ENCODE assay signal across 32 cellular contexts in the genomic region with DNA sequence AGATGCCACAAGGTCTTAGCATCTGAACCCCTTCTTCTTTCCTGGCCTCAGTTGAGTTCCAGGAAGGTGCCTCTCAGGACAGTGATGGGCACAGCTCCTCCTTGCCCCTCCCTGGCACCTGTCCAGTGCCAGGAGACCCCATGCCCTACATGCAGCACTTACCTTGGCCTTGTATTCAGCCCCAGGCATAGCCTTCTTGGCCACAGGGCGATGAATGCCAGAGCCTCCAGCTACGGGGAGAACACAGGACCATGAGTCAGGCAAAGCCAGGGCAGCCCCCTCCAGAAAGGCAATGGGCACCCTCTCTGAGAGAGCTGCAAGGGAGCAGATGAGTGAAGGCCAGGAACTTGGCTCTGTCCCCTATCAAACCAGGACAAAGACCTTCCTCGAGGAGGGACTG.
"Had no signal": no experiment of that assay in that cellular context is flagged by ENCODE, and none has a peak within 500 bp of the region (broad histone marks: within the 10 kb centered on the region; RNA-seq: fewer than 3 reads in every experiment).

No MANE protein-coding gene starts in this region.

- DNase-seq: activated B cell treated with CpG ODN at 0.5 μM for 24 hours; activated CD4-positive, alpha-beta T cell treated with anti-CD3 and anti-CD28 coated beads for 48 hours; activated CD4-positive, CD25-positive, alpha-beta regulatory T cell treated with anti-CD3 and anti-CD28 coated beads, Interleukin-2, amount 50 U/mL, for 72 hours; activated CD8-positive, alpha-beta T cell treated with anti-CD3 and anti-CD28 coated beads, Interleukin-2, amount 10 ng/mL, durations not matched to agents 7 days and 5 days; activated effector memory CD4-positive, alpha-beta T cell treated with Interleukin-2 at 50 U/mL for 16 hours; activated naive CD4-positive, alpha-beta T cell treated with anti-CD3 and anti-CD28 coated beads, Interleukin-2, amount 50 U/mL, for 16 hours; activated naive CD8-positive, alpha-beta T cell treated with anti-CD3 and anti-CD28 coated beads for 36 hours; activated T-cell treated with anti-CD3 and anti-CD28 coated beads, Interleukin-2, amount 50 U/mL, for 4 hours; amniotic stem cell; aorta; brain microvascular endothelial cell; central memory CD4-positive, alpha-beta T cell; KG1; MM.1S; MV-4-11; NCI-H1092; NCI-H1436 treated with DMSO at 0.1 percent for 48 hours; NCI-H1694 treated with DMSO at 0.1 percent for 48 hours; NCI-H2029; NCI-H510A; NCI-H526; NCI-H748 treated with DMSO at 0.1 percent for 48 hours; NK-92 treated with Interleukin-12 subunit alpha and Interleukin-12 subunit beta, amount 100 ng/mL, for 24 hours; PC-3; Peyer's patch; RPMI8226; SHP77 treated with DMSO at 0.1 percent for 48 hours; SK-N-SH; T-helper 9 cell had no signal

- H3K27ac Mint-ChIP-seq: activated B cell treated with CpG ODN at 0.5 μM for 24 hours; activated naive CD8-positive, alpha-beta T cell treated with anti-CD3 and anti-CD28 coated beads for 36 hours; T-helper 1 cell treated with Interleukin-12 subunit alpha and Interleukin-12 subunit beta and Interleukin-4 antibody, amounts not matched to agents 30 μg/mL and 1 μg/mL, for 36 hours had no signal

- H3K27me3 Mint-ChIP-seq: activated B cell treated with CpG ODN at 0.5 μM for 24 hours; activated naive CD8-positive, alpha-beta T cell treated with anti-CD3 and anti-CD28 coated beads for 36 hours had no signal

- H3K27me3 ChIP-seq: brain microvascular endothelial cell, Peyer's patch, SJSA1 had no signal

- H3K4me2 ChIP-seq: SK-N-SH had no signal

- H3K27ac ChIP-seq: brain microvascular endothelial cell, Peyer's patch, SJSA1, VCaP had no signal

- H3K9ac ChIP-seq: SK-N-SH had no signal

- H3K9me3 Mint-ChIP-seq: activated B cell treated with CpG ODN at 0.5 μM for 24 hours; activated naive CD8-positive, alpha-beta T cell treated with anti-CD3 and anti-CD28 coated beads for 36 hours; activated T-cell treated with anti-CD3 and anti-CD28 coated beads, Interleukin-2, amount 50 U/mL, for 4 hours; T-helper 1 cell treated with Interleukin-12 subunit alpha and Interleukin-12 subunit beta and Interleukin-4 antibody, amounts not matched to agents 30 μg/mL and 1 μg/mL, for 36 hours had no signal

- H3K4me1 ChIP-seq: SJSA1 had no signal

- H3K4me3 ChIP-seq: Peyer's patch, SJSA1 had no signal

- H3K4me3 Mint-ChIP-seq: activated B cell treated with CpG ODN at 0.5 μM for 24 hours; activated CD8-positive, alpha-beta T cell treated with anti-CD3 and anti-CD28 coated beads, Interleukin-2, amount 10 ng/mL, durations not matched to agents 7 days and 5 days; activated naive CD8-positive, alpha-beta T cell treated with anti-CD3 and anti-CD28 coated beads for 36 hours; activated T-cell treated with anti-CD3 and anti-CD28 coated beads, Interleukin-2, amount 50 U/mL, for 4 hours; T-helper 1 cell treated with Interleukin-12 subunit alpha and Interleukin-12 subunit beta and Interleukin-4 antibody, amounts not matched to agents 30 μg/mL and 1 μg/mL, for 36 hours had no signal

- ATAC-seq: activated CD8-positive, alpha-beta T cell treated with anti-CD3 and anti-CD28 coated beads, Interleukin-2, amount 10 ng/mL, durations not matched to agents 7 days and 5 days; activated T-cell treated with anti-CD3 and anti-CD28 coated beads, Interleukin-2, amount 50 U/mL, for 4 hours; PC-3 had no signal

- H3K4me1 Mint-ChIP-seq: activated B cell treated with CpG ODN at 0.5 μM for 24 hours; activated naive CD8-positive, alpha-beta T cell treated with anti-CD3 and anti-CD28 coated beads for 36 hours had no signal

- H3K9me3 ChIP-seq: Peyer's patch, SJSA1, SK-N-SH had no signal
